In genomic region chr10:92688927-92689662, GRCh38 we compare ENCODE assay signal across 9 cellular contexts. TPM values are rescaled to one million over a fixed set of nuclear protein-coding genes. Genes with fewer than 3 reads are reported as not detected.
A peak's percentile ranks its signal among the peaks of the same experiment; 100 is the strongest.
DNase-seq lines count a peak whose midpoint lies in the region; ATAC-seq and TF ChIP-seq lines count a peak whose summit lies in the region.
"Had no signal": no experiment of that assay in that cellular context is flagged by ENCODE, and none has a peak within 500 bp of the region (broad histone marks: within the 10 kb centered on the region; RNA-seq: fewer than 3 reads in every experiment).

No MANE protein-coding gene starts in this region.

- no peak for TF ChIP-seq EP300 in transverse colon (IDR thresholded peaks at IDR 0.05; ENCODE audit: low read depth)

- no peak for TF ChIP-seq CTCF in PC-9 (conservative IDR thresholded peaks at IDR 0.05)
- TF ChIP-seq CTCF in transverse colon (IDR thresholded peaks at IDR 0.05), result no peak

- H3K79me2 ChIP-seq in PC-9 (ENCODE audit: low read depth), result peaks cover 8% of the 10 kb centered on the region

- CTCF ChIA-PET in PC-9 (lab: Charles Lee), result interaction anchor here (1.3 kb wide), 1 partner anchor 159 kb away, joined by 4 read pairs; the partner anchor contains the start of gene EXOC6

- no peak for TF ChIP-seq POLR2A in transverse colon (IDR thresholded peaks at IDR 0.05)

- peaks cover 9% of the 10 kb centered on the region; the same call in 1 of the 2 replicates for H3K4me1 ChIP-seq in PC-9 (replicated peaks; ENCODE audit: insufficient read depth)
- peaks cover 0 to 15% of the 10 kb centered on the region in 2 donors for H3K4me1 ChIP-seq in duodenal mucosa (ENCODE audit: control insufficient read depth in 1 of 2, insufficient read depth in 2 of 2, low read length in 2 of 2)
- H3K4me1 ChIP-seq in transverse colon, result peaks cover 0 to 31% (median 14%) of the 10 kb centered on the region in 4 donors

- no peaks in the 10 kb centered on the region for H3K9me2 ChIP-seq in PC-9 (ENCODE audit: insufficient read depth)

- in situ Hi-C loops in transverse colon (cut with MboI; ENCODE audit: low pct_ligation_motif_present in 1 of 4, low pct_unique_long_range_greater_than_20kb in 1 of 4, low sequenced_read_pairs in 3 of 4), result no loop called here

- H4K20me1 ChIP-seq in PC-9 (ENCODE audit: insufficient read depth), result no peaks in the 10 kb centered on the region

- TSS peak; percentile 51 for BruUV-seq in PC-9 (replicated peaks; lab: Mats Ljungman, UMichigan)

- peak; percentile 5 to 9 for ATAC-seq in activated CD4-positive, CD25-positive, alpha-beta regulatory T cell treated with anti-CD3 and anti-CD28 coated beads, Interleukin-2, amount 50 U/mL, for 24 hours
- peak; percentile 7 for ATAC-seq in HG03039 (IDR thresholded peaks at IDR 0.05; ENCODE audit: unreplicated experiment)

- no peak for DNase-seq in activated CD4-positive, CD25-positive, alpha-beta regulatory T cell (lab: John Stamatoyannopoulos, UW)
- DNase-seq in PC-9 (no peak), lung microvascular endothelial cell (ENCODE audit: low read depth in 2 of 2) (peak; percentile 53 to 58), transverse colon (peak; percentile 34), NCI-H1105 treated with DMSO at 0.1 percent for 48 hours (lab: John Stamatoyannopoulos, UW) (no peak)

- H3K36me3 ChIP-seq in PC-9 (ENCODE audit: low read depth), result no peaks in the 10 kb centered on the region
- H3K36me3 ChIP-seq in duodenal mucosa (ENCODE audit: control insufficient read depth in 1 of 2, insufficient read depth in 2 of 2, low read length in 2 of 2), result no peaks in the 10 kb centered on the region
- no peaks in the 10 kb centered on the region for H3K36me3 ChIP-seq in transverse colon

- no peaks in the 10 kb centered on the region for H3K27me3 ChIP-seq in PC-9 (ENCODE audit: insufficient read depth, low read depth)
- peaks cover 39 to 51% of the 10 kb centered on the region in 2 donors for H3K27me3 ChIP-seq in duodenal mucosa (ENCODE audit: control insufficient read depth in 1 of 2, insufficient read depth in 2 of 2, low read length in 2 of 2)
- peaks cover 61% of the 10 kb centered on the region for H3K27me3 ChIP-seq in transverse colon

- no peaks in the 10 kb centered on the region for H3K9me3 ChIP-seq in PC-9 (ENCODE audit: insufficient read depth, low read depth)
- no peaks in the 10 kb centered on the region for H3K9me3 ChIP-seq in duodenal mucosa (ENCODE audit: control insufficient read depth in 1 of 2, low read length in 2 of 2)
- peaks cover 0 to 5% of the 10 kb centered on the region in 2 donors for H3K9me3 ChIP-seq in transverse colon

- POLR2A ChIA-PET in PC-9 (lab: Charles Lee; ENCODE audit: unreplicated experiment), result interaction anchor here (0.5 to 0.6 kb wide), 4 partner anchors 98 to 1450 kb away, joined by 4 to 12 read pairs (median 5); no protein-coding TSS in a partner anchor

- H3K4me3 ChIP-seq in PC-9 (peak overlapping the region; percentile 33; the same call in 1 of the 2 replicates), duodenal mucosa (ENCODE audit: low read depth in 1 of 2, low read length in 2 of 2) (peak overlapping the region; percentile 61 to 68), transverse colon (peak overlapping the region; percentile 41 to 77 (median 74))

- H3F3A ChIP-seq in PC-9 (ENCODE audit: insufficient read depth, low read depth), result no peaks in the 10 kb centered on the region

- peak overlapping the region in 1 of 2 donors; percentile 47 for H3K9ac ChIP-seq in duodenal mucosa (ENCODE audit: low read depth in 1 of 2, low read length in 2 of 2)

- 0 out of 2 replicates have a peak overlapping the region, but pooled peaks have one; percentile 52 for H2AFZ ChIP-seq in PC-9

- 0 to 5% methylated on average over 6 to 22 of the region's 63 CpGs for WGBS in transverse colon (ENCODE audit: low coverage in 1 of 2), 2 donors

- intact Hi-C loops in PC-9 (cut with micrococcal nuclease; ENCODE audit: unreplicated experiment) (no loop called here), transverse colon (cut with DNase I; ENCODE audit: low total_unique reads) (no loop called here)

- H3K4me2 ChIP-seq in PC-9, result peak overlapping the region; percentile 60

- H3K27ac ChIP-seq in PC-9, result no peak overlapping the region
- H3K27ac ChIP-seq in duodenal mucosa (ENCODE audit: low read depth, low read length), result no peak overlapping the region
- H3K27ac ChIP-seq in transverse colon, result peak overlapping the region; percentile 75 to 83 (median 79)

RNA-seq across cellular contexts. Expression of gene HHEX, which starts 0.7 kb away (rescaled TPM):
- 5.8 and 7.8 TPM in 2 replicates for total RNA-seq in PC-9 (2021)
- 38.8 and 62.1 TPM in 2 replicates for total RNA-seq in lung microvascular endothelial cell
- 1 to 10 TPM in 3 of 4 donors, under 1 TPM in 1; 0.80 to 7.9 (median 4.8) TPM for total RNA-seq in transverse colon
- total RNA-seq: Daoy had no signal

Comparison
In these comparisons a context has a peak if more than half of its experiments do, and no peak if none do; other contexts are left out.
1. DNase-seq: peak in lung microvascular endothelial cell (2 of 2) and transverse colon (single experiment); none in activated CD4-positive, CD25-positive, alpha-beta regulatory T cell (0 of 4), PC-9 (0 of 2) and NCI-H1105 treated with DMSO at 0.1 percent for 48 hours (single experiment).
2. H3K27ac ChIP-seq: peak in transverse colon (4 of 4); none in PC-9 (single experiment) and duodenal mucosa (single experiment).
3. Peak in every context shown above with its lines, with median percentiles within 50 percentile points of each other: H3K4me3 ChIP-seq.